In the genomic region with DNA sequence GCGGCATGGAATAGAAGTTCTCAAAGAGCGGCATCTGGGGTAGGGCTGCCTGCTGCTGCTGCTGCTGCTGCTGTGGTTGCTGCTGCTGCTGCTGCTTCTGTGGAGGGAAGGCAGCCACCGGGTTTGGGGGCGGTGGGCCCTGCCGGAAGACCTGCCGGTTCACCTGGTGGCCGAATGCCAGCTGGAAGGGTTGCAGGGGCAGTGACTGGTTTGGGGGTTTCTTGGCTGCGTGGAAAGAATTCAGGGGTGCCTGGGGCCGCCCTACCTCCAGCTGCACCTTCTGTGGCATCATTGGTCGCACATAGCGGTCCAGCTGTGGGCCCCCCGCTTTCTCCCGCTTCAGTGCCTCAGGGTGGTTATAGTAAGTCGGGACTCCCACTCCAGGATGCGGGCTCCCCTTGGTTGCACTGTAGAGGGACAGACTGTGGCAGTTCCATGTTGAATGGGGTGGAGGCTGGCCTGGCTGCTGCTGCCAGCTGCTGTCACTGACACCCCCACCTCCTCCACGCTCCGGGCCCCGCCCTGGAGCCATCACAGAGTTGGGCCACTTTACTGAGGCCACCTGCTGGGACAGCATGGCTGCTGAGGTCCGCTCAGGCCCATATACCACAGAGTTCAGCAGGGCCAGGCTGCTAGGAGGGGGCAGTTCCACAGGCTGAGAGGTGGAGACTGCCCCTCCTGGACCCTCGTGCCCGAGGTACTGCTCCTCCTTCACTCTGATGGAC, we compare ENCODE assay signal across 11 cellular contexts. TPM values are rescaled to one million over a fixed set of nuclear protein-coding genes. Genes with fewer than 3 reads are reported as not detected.
DNase-seq lines count a peak whose midpoint lies in the region; ATAC-seq, FAIRE-seq and TF ChIP-seq lines count a peak whose summit lies in the region.
"Had no signal": no experiment of that assay in that cellular context is flagged by ENCODE, and none has a peak within 500 bp of the region (broad histone marks: within the 10 kb centered on the region; RNA-seq: fewer than 3 reads in every experiment).

No MANE protein-coding gene starts in this region.

- H3K9me3 ChIP-seq in small intestine (ENCODE audit: control insufficient read depth, low read depth) = no peaks in the 10 kb centered on the region

- ATAC-seq in HG03139 (IDR thresholded peaks at IDR 0.05; ENCODE audit: unreplicated experiment) (no peak), GM21529 (IDR thresholded peaks at IDR 0.05; ENCODE audit: unreplicated experiment) (no peak)

- H3K36me3 Mint-ChIP-seq in Calu3 (ENCODE audit: insufficient read depth, unreplicated experiment) = peaks cover 49% of the 10 kb centered on the region
- peaks cover 46% of the 10 kb centered on the region for H3K36me3 Mint-ChIP-seq in activated T-helper 2 cell treated with anti-CD3 and anti-CD28 coated beads, Interferon-gamma antibody, Interleukin-2, Interleukin-4, amounts not matched to agents 10 μg/mL and 5 μg/mL and 100 μg/mL, durations not matched to agents 14 hours and 24 hours and 36 hours (ENCODE audit: low read depth)

- H3K4me3 ChIP-seq in small intestine (ENCODE audit: low read depth in 1 of 2, low read length in 2 of 2) = no peak overlapping the region

- intact Hi-C loops in Calu3 (cut with micrococcal nuclease; ENCODE audit: unreplicated experiment) = no loop called here
- intact Hi-C loops in activated T-helper 2 cell treated with anti-CD3 and anti-CD28 coated beads, Interferon-gamma antibody, Interleukin-2, Interleukin-4, amounts not matched to agents 10 μg/mL and 5 μg/mL and 100 μg/mL, durations not matched to agents 14 hours and 24 hours and 36 hours (cut with micrococcal nuclease) = no loop called here

- DNase-seq in Calu3 (no peak), small intestine (no peak), middle frontal gyrus (ENCODE audit: extremely low spot score, low spot score) (no peak), kidney glomerular epithelial cell (lab: John Stamatoyannopoulos, UW) (no peak)
- DNase-seq in activated T-helper 2 cell treated with anti-CD3 and anti-CD28 coated beads, Interferon-gamma antibody, Interleukin-2, Interleukin-4, amounts not matched to agents 10 μg/mL and 5 μg/mL and 100 μg/mL, durations not matched to agents 14 hours and 24 hours and 36 hours (ENCODE audit: low spot score) = no peak
- DNase-seq: DND-41, SIG-M5 had no signal

- no peaks in the 10 kb centered on the region for H3K27me3 ChIP-seq in layer of hippocampus (ENCODE audit: control insufficient read depth, insufficient read depth, low read length)
- H3K27me3 ChIP-seq in small intestine (ENCODE audit: control insufficient read depth in 2 of 2, insufficient read depth in 2 of 2, low read length in 2 of 2) = no peaks in the 10 kb centered on the region

- peak overlapping the region; percentile 57 for H3K4me3 Mint-ChIP-seq in Calu3 (ENCODE audit: low read depth, unreplicated experiment)
- no peak overlapping the region for H3K4me3 Mint-ChIP-seq in activated T-helper 2 cell treated with anti-CD3 and anti-CD28 coated beads, Interferon-gamma antibody, Interleukin-2, Interleukin-4, amounts not matched to agents 10 μg/mL and 5 μg/mL and 100 μg/mL, durations not matched to agents 14 hours and 24 hours and 36 hours (ENCODE audit: low read depth)

- FAIRE-seq in small intestine (lab: Jason Lieb, UNC) = no peak

- peaks cover 30% of the 10 kb centered on the region for H3K4me1 Mint-ChIP-seq in Calu3 (ENCODE audit: low read depth, unreplicated experiment)
- H3K4me1 Mint-ChIP-seq in activated T-helper 2 cell treated with anti-CD3 and anti-CD28 coated beads, Interferon-gamma antibody, Interleukin-2, Interleukin-4, amounts not matched to agents 10 μg/mL and 5 μg/mL and 100 μg/mL, durations not matched to agents 14 hours and 24 hours and 36 hours (ENCODE audit: low read depth) = peaks cover 48% of the 10 kb centered on the region

- TSS peak; percentile 32 for BruUV-seq in Calu3 (replicated peaks; lab: Mats Ljungman, UMichigan)

- no peaks in the 10 kb centered on the region for H3K27me3 Mint-ChIP-seq in Calu3 (ENCODE audit: unreplicated experiment)
- H3K27me3 Mint-ChIP-seq in activated T-helper 2 cell treated with anti-CD3 and anti-CD28 coated beads, Interferon-gamma antibody, Interleukin-2, Interleukin-4, amounts not matched to agents 10 μg/mL and 5 μg/mL and 100 μg/mL, durations not matched to agents 14 hours and 24 hours and 36 hours (ENCODE audit: low read depth) = no peaks in the 10 kb centered on the region
- H3K27me3 Mint-ChIP-seq: IgD-negative memory B cell had no signal

- H3K27ac Mint-ChIP-seq in Calu3 (ENCODE audit: unreplicated experiment) = no peak overlapping the region
- peak overlapping the region; percentile 22 for H3K27ac Mint-ChIP-seq in activated T-helper 2 cell treated with anti-CD3 and anti-CD28 coated beads, Interferon-gamma antibody, Interleukin-2, Interleukin-4, amounts not matched to agents 10 μg/mL and 5 μg/mL and 100 μg/mL, durations not matched to agents 14 hours and 24 hours and 36 hours

- H3K27ac ChIP-seq in layer of hippocampus (ENCODE audit: low read depth, low read length) (peak overlapping the region; percentile 57), small intestine (ENCODE audit: low read depth in 1 of 2, low read length in 1 of 2) (peak overlapping the region; percentile 85 to 100)

- peaks cover 19 to 33% of the 10 kb centered on the region in 2 donors for H3K4me1 ChIP-seq in small intestine (ENCODE audit: control insufficient read depth in 2 of 2, insufficient read depth in 1 of 2, low read depth in 1 of 2, low read length in 1 of 2)

- no peak for TF ChIP-seq CTCF in Calu3 (IDR thresholded peaks at IDR 0.05; ENCODE audit: unreplicated experiment)

- CTCF ChIA-PET in Calu3 (lab: Charles Lee) = no interaction called here

- WGBS in small intestine, 3 donors = 85 to 88% (median 85%) methylated on average over 20 to 21 of the region's 21 CpGs

- H3K9me3 Mint-ChIP-seq in Calu3 (ENCODE audit: low read depth, unreplicated experiment) = no peaks in the 10 kb centered on the region
- no peaks in the 10 kb centered on the region for H3K9me3 Mint-ChIP-seq in activated T-helper 2 cell treated with anti-CD3 and anti-CD28 coated beads, Interferon-gamma antibody, Interleukin-2, Interleukin-4, amounts not matched to agents 10 μg/mL and 5 μg/mL and 100 μg/mL, durations not matched to agents 14 hours and 24 hours and 36 hours
- H3K9me3 Mint-ChIP-seq: IgD-negative memory B cell had no signal

- peaks cover 17 to 19% of the 10 kb centered on the region in 2 donors for H3K36me3 ChIP-seq in small intestine (ENCODE audit: control insufficient read depth in 2 of 2, insufficient read depth in 2 of 2, low read length in 2 of 2)

RNA-seq across cellular contexts. Expression of a gene that starts 25.2 kb away (rescaled TPM):
- 37.2 and 37.9 TPM in 2 replicates for total RNA-seq in Calu3 (2022)
- 30.1 and 32.1 TPM in 2 replicates for total RNA-seq in activated T-helper 2 cell treated with anti-CD3 and anti-CD28 coated beads, Interferon-gamma antibody, Interleukin-2, Interleukin-4, amounts not matched to agents 10 μg/mL and 5 μg/mL and 100 μg/mL, durations not matched to agents 14 hours and 24 hours and 36 hours
- 10 to 100 TPM; 10.8 to 23.5 (median 17.0) TPM for polyA plus RNA-seq in small intestine
